2 cellular contexts compared by ENCODE assay signal in the genomic region with DNA sequence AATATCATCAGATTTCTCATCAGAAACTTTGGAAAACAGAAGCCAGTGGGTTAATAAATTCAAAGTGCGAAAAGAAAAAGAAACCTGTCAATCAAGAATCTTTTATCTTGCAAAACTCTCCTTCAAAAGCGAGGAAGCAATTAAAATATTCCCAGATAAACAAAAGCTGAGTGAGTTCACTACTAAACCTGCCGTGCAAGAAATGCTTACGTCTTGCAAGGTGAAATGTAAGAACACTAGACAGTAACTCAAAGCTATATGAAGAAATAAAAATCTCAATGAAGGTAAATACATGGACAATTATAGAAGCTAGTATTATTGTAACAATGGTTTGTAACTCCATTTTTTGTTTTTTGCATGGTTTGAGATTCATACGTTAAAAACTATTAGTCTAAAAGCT.
TF ChIP-seq lines count a peak whose summit lies in the region.

No MANE protein-coding gene starts in this region.

TF ChIP-seq in A549, 52 proteins besides CTCF, POLR2A, EP300 and RAD21 (continued from another document):
- TF ChIP-seq E2F6 (IDR thresholded peaks at IDR 0.05; ENCODE audit: borderline replicate concordance, low read depth) (no peak), FOSB (CRISPR knock-in tag; IDR thresholded peaks at IDR 0.05) (no peak)

TF ChIP-seq in GM23338, 12 proteins besides CTCF, POLR2A, EP300 and RAD21 (continued from another document):
- TF ChIP-seq EZH2phosphoT487 (IDR thresholded peaks at IDR 0.05; ENCODE audit: unreplicated experiment) (no peak), CREB1 (CRISPR knock-in tag; IDR thresholded peaks at IDR 0.05; ENCODE audit: low read depth) (no peak), STAT1 (IDR thresholded peaks at IDR 0.05; ENCODE audit: unreplicated experiment) (no peak), EZH2 (IDR thresholded peaks at IDR 0.05; ENCODE audit: low read depth, unreplicated experiment) (no peak)
